10 cellular contexts compared by ENCODE assay signal in the genomic region with DNA sequence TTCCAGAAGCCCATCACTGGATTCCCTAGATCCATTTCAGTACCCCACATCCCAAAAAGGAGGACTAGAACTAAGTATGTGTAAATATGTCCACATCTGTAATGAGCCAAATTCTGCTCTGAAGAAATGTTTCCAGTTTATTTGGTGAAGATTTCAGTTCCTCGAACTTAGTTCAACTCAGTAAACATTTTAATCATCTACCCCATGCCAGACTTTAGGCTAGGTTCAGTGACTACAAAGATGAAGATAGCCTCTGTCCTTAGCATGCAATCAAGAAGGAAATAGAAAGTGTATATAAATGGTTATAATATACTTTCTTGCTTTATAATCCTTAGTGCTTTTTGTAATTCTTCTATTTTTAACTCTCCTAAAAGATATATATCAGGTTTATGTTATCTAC. TPM values are rescaled to one million over a fixed set of nuclear protein-coding genes. Genes with fewer than 3 reads are reported as not detected.
DNase-seq lines count a peak whose midpoint lies in the region; ATAC-seq and TF ChIP-seq lines count a peak whose summit lies in the region.
"Had no signal": no experiment of that assay in that cellular context is flagged by ENCODE, and none has a peak within 500 bp of the region (broad histone marks: within the 10 kb centered on the region; RNA-seq: fewer than 3 reads in every experiment).

No MANE protein-coding gene starts in this region.

- H3K4me3 ChIP-seq in Panc1 (ENCODE audit: low read depth in 2 of 2, low read length in 2 of 2): peak overlapping the region in 1 of 2 experiments; percentile 25; a peak in 2 of 4 replicates
- H3K4me3 ChIP-seq in duodenal mucosa (ENCODE audit: low read depth in 1 of 2, low read length in 2 of 2): no peak overlapping the region
- H3K4me3 ChIP-seq in muscle layer of duodenum (ENCODE audit: low read depth in 1 of 2, low read length in 2 of 2): no peak overlapping the region

- intact Hi-C loops in Panc1 (cut with micrococcal nuclease; ENCODE audit: unreplicated experiment): loop anchor here (10.0 kb wide), 1 partner anchor 93 kb away; the partner anchor contains the start of gene TESK1

- H3K9me3 ChIP-seq in Panc1 (ENCODE audit: control insufficient read depth, insufficient read depth, low read depth, low read length) (no peaks in the 10 kb centered on the region; the same call in 1 of the 2 replicates), duodenal mucosa (ENCODE audit: control insufficient read depth in 1 of 2, low read length in 2 of 2) (no peaks in the 10 kb centered on the region), muscle layer of duodenum (ENCODE audit: control insufficient read depth in 1 of 2, low read length in 2 of 2) (no peaks in the 10 kb centered on the region)

- peak overlapping the region in 1 of 2 donors; percentile 28 for H3K9ac ChIP-seq in duodenal mucosa (ENCODE audit: low read depth in 1 of 2, low read length in 2 of 2)

- ATAC-seq in Panc1 (peak; percentile 42), GM19467 (IDR thresholded peaks at IDR 0.05; ENCODE audit: unreplicated experiment) (no peak)

- no TSS peak for BruUV-seq in Panc1 (replicated peaks; lab: Mats Ljungman, UMichigan)

- peaks cover 86% of the 10 kb centered on the region for H3K4me1 ChIP-seq in Panc1 (ENCODE audit: control insufficient read depth, insufficient read depth, low read length)
- peaks cover 10 to 13% of the 10 kb centered on the region in 2 donors for H3K4me1 ChIP-seq in duodenal mucosa (ENCODE audit: control insufficient read depth in 1 of 2, insufficient read depth in 2 of 2, low read length in 2 of 2)
- peaks cover 17% of the 10 kb centered on the region in 2 donors for H3K4me1 ChIP-seq in muscle layer of duodenum (ENCODE audit: control insufficient read depth in 1 of 2, insufficient read depth in 2 of 2, low read length in 2 of 2)

- POLR2A ChIA-PET in Panc1 (lab: Charles Lee): interaction anchor here (0.6 kb wide), 1 partner anchor 519 kb away, joined by 3 read pairs; no protein-coding TSS in a partner anchor

- CTCF ChIA-PET in Panc1 (lab: Charles Lee): interaction anchor here (1.1 to 1.2 kb wide), 2 partner anchors 41 to 43 kb away, joined by 5 to 7 read pairs; no protein-coding TSS in a partner anchor

- H3K36me3 ChIP-seq in Panc1 (ENCODE audit: control insufficient read depth, insufficient read depth, low read length) (no peaks in the 10 kb centered on the region), duodenal mucosa (ENCODE audit: control insufficient read depth in 1 of 2, insufficient read depth in 2 of 2, low read length in 2 of 2) (no peaks in the 10 kb centered on the region), muscle layer of duodenum (ENCODE audit: control insufficient read depth in 1 of 2, insufficient read depth in 2 of 2, low read length in 2 of 2) (no peaks in the 10 kb centered on the region)

- peak; percentile 36 for TF ChIP-seq CTCF in Panc1 (IDR thresholded peaks at IDR 0.05)

- no peak for DNase-seq in Panc1 (ENCODE audit: low read depth, low spot score)
- no peak for DNase-seq in NOMO-1 (lab: John Stamatoyannopoulos, UW; ENCODE audit: unreplicated experiment in 2 of 2)
- no peak for DNase-seq in NCI-H526 treated with DMSO at 0.1 percent for 48 hours (lab: John Stamatoyannopoulos, UW)
- DNase-seq in kidney tubule cell (ENCODE audit: low spot score): no peak
- DNase-seq: activated CD8-positive, alpha-beta memory T cell treated with anti-CD3 and anti-CD28 coated beads for 24 hours; C1 segment of cervical spinal cord had no signal

- no peaks in the 10 kb centered on the region for H3K27me3 ChIP-seq in Panc1 (ENCODE audit: control insufficient read depth, insufficient read depth, low read length)
- H3K27me3 ChIP-seq in duodenal mucosa (ENCODE audit: control insufficient read depth in 1 of 2, insufficient read depth in 2 of 2, low read length in 2 of 2): no peaks in the 10 kb centered on the region
- no peaks in the 10 kb centered on the region for H3K27me3 ChIP-seq in muscle layer of duodenum (ENCODE audit: low read depth, low read length)

- peak overlapping the region; percentile 96 for H3K27ac ChIP-seq in Panc1 (ENCODE audit: low read length)
- H3K27ac ChIP-seq in duodenal mucosa (ENCODE audit: low read depth, low read length): peak overlapping the region; percentile 36
- peak overlapping the region; percentile 92 for H3K27ac ChIP-seq in muscle layer of duodenum (ENCODE audit: low read length)
- peak overlapping the region; percentile 11 for H3K27ac ChIP-seq in temporal lobe (ENCODE audit: low read depth, low read length)

- in situ Hi-C loops in Panc1 (cut with HindIII; ENCODE audit: low pct_unique_long_range_greater_than_20kb, low sequenced_read_pairs): no loop called here

RNA-seq across cellular contexts. Expression of gene RUSC2, which starts 21.5 kb away (rescaled TPM):
- total RNA-seq in Panc1 (2021; ENCODE audit: unreplicated experiment) (49.9 TPM), temporal lobe (45.2 TPM)
- polyA plus RNA-seq in Panc1 (2012; ENCODE audit: insufficient read length): 30.4 TPM

Comparison
In these comparisons a context has a peak if more than half of its experiments do, and no peak if none do; other contexts are left out.
1. H3K27ac ChIP-seq: peak in every context shown above with its lines; median percentile 96 in Panc1; 92 in muscle layer of duodenum; 36 in duodenal mucosa; 11 in temporal lobe.